Comparison of ENCODE assay signal across 9 cellular contexts in genomic region chr14:61661471-61661988, GRCh38. TPM values are rescaled to one million over a fixed set of nuclear protein-coding genes. Genes with fewer than 3 reads are reported as not detected.
DNase-seq lines count a peak whose midpoint lies in the region; ATAC-seq and TF ChIP-seq lines count a peak whose summit lies in the region.
"Had no signal": no experiment of that assay in that cellular context is flagged by ENCODE, and none has a peak within 500 bp of the region (broad histone marks: within the 10 kb centered on the region; RNA-seq: fewer than 3 reads in every experiment).

No MANE protein-coding gene starts in this region.

- dilution Hi-C loops in mammary epithelial cell (cut with HindIII; ENCODE audit: low sequenced_read_pairs), result no loop called here

- no peaks in the 10 kb centered on the region for H3K9me3 ChIP-seq in mammary epithelial cell (replicated peaks; ENCODE audit: insufficient read depth, low read length)
- H3K9me3 ChIP-seq: right lobe of liver had no signal

- no TSS peak for BruUV-seq in mammary epithelial cell (replicated peaks; lab: Mats Ljungman, UMichigan)

- H3K4me1 Mint-ChIP-seq in stimulated activated naive CD8-positive, alpha-beta T cell treated with anti-CD3 and anti-CD28 coated beads, Interleukin-15, amount 100 ng/mL, for 72 hours, result peaks cover 65% of the 10 kb centered on the region

- no peaks in the 10 kb centered on the region for H3K27me3 ChIP-seq in mammary epithelial cell (ENCODE audit: insufficient read depth, low read length)
- H3K27me3 ChIP-seq: right lobe of liver had no signal

- no peak overlapping the region for H2AFZ ChIP-seq in mammary epithelial cell (ENCODE audit: low read depth, low read length)

- H3K27ac ChIP-seq in mammary epithelial cell (ENCODE audit: insufficient read depth, low read depth, low read length), result no peak overlapping the region

- DNase-seq in NCI-H526 (lab: John Stamatoyannopoulos, UW), result peak; percentile 31 to 49
- no peak for DNase-seq in NCI-H526 treated with DMSO at 0.1 percent for 48 hours (lab: John Stamatoyannopoulos, UW)
- DNase-seq in mammary epithelial cell, result peak; percentile 53
- DNase-seq in stimulated activated naive CD8-positive, alpha-beta T cell treated with anti-CD3 and anti-CD28 coated beads, Interleukin-15, amount 100 ng/mL, for 72 hours, result peak; percentile 21 to 23
- no peak for DNase-seq in NCI-H2227 treated with DMSO at 0.1 percent for 48 hours (lab: John Stamatoyannopoulos, UW)
- no peak for DNase-seq in dermis blood vessel endothelial cell
- no peak for DNase-seq in erythroblast (lab: John Stamatoyannopoulos, UW)
- DNase-seq: right lobe of liver had no signal

- 74% methylated on average over 2 of the region's 2 CpGs for WGBS in mammary epithelial cell (ENCODE audit: low coverage, missing lambda C conversion rate)

- intact Hi-C loops in mammary epithelial cell (cut with micrococcal nuclease), result no loop called here

- peak; percentile 51 for ATAC-seq in HG03439 (IDR thresholded peaks at IDR 0.05; ENCODE audit: unreplicated experiment)
- peak; percentile 61 for ATAC-seq in stimulated activated naive CD8-positive, alpha-beta T cell treated with anti-CD3 and anti-CD28 coated beads, Interleukin-15, amount 100 ng/mL, for 72 hours

- TF ChIP-seq CTCF in mammary epithelial cell (conservative IDR thresholded peaks at IDR 0.05 in 1 of 2, IDR thresholded peaks at IDR 0.05 in 1 of 2; ENCODE audit: extremely low read depth in 1 of 2, insufficient read depth in 1 of 2, low read depth in 1 of 2, low read length in 2 of 2), result no peak

- no peaks in the 10 kb centered on the region for H3K79me2 ChIP-seq in mammary epithelial cell (ENCODE audit: insufficient read depth, low read length)

- H3K4me3 Mint-ChIP-seq in stimulated activated naive CD8-positive, alpha-beta T cell treated with anti-CD3 and anti-CD28 coated beads, Interleukin-15, amount 100 ng/mL, for 72 hours, result peak overlapping the region; percentile 75 to 80

- H3K4me2 ChIP-seq in mammary epithelial cell (ENCODE audit: insufficient read depth, low read depth, low read length), result peak overlapping the region; percentile 22

- TF ChIP-seq POLR2A in erythroblast (IDR thresholded peaks at IDR 0.05; ENCODE audit: low read length), result no peak

- CTCF ChIA-PET in mammary epithelial cell (lab: Charles Lee; ENCODE audit: low non-redundant PET), result no interaction called here

- peaks cover 28% of the 10 kb centered on the region for H3K4me1 ChIP-seq in mammary epithelial cell (ENCODE audit: insufficient read depth, low read length)
- H3K4me1 ChIP-seq: right lobe of liver had no signal

- H3K9me3 Mint-ChIP-seq in stimulated activated naive CD8-positive, alpha-beta T cell treated with anti-CD3 and anti-CD28 coated beads, Interleukin-15, amount 100 ng/mL, for 72 hours, result peaks cover 8 to 14% of the 10 kb centered on the region in 2 donors

- H3K9ac ChIP-seq in mammary epithelial cell (ENCODE audit: insufficient read depth, low read length), result no peak overlapping the region

- no peaks in the 10 kb centered on the region for H4K20me1 ChIP-seq in mammary epithelial cell (ENCODE audit: insufficient read depth, low read length)

- no peak overlapping the region for H3K4me3 ChIP-seq in mammary epithelial cell (replicated peaks in 1 of 3; ENCODE audit: insufficient read depth in 1 of 3, low read depth in 2 of 3, low read length in 3 of 3)
- H3K4me3 ChIP-seq: right lobe of liver had no signal

- no peaks in the 10 kb centered on the region for H3K27me3 Mint-ChIP-seq in stimulated activated naive CD8-positive, alpha-beta T cell treated with anti-CD3 and anti-CD28 coated beads, Interleukin-15, amount 100 ng/mL, for 72 hours

- in situ Hi-C loops in mammary epithelial cell (cut with MboI; ENCODE audit: low sequenced_read_pairs in 2 of 2), result no loop called here

- H3K27ac Mint-ChIP-seq in stimulated activated naive CD8-positive, alpha-beta T cell treated with anti-CD3 and anti-CD28 coated beads, Interleukin-15, amount 100 ng/mL, for 72 hours, result peak overlapping the region; percentile 97 to 98

- no peaks in the 10 kb centered on the region for H3K36me3 ChIP-seq in mammary epithelial cell (ENCODE audit: insufficient read depth, low read length)
- H3K36me3 ChIP-seq: right lobe of liver had no signal

RNA-seq across cellular contexts. Expression of gene HIF1A, which starts 33.8 kb away (rescaled TPM):
- total RNA-seq in mammary epithelial cell (100 to 1,000 TPM; 227 to 682 TPM), dermis blood vessel endothelial cell (236 and 320 TPM in 2 replicates)
- 76.6 TPM for polyA plus RNA-seq in mammary epithelial cell
- polyA minus RNA-seq in mammary epithelial cell, result 178 TPM

Comparison
In these comparisons a context has a peak if more than half of its experiments do, and no peak if none do; other contexts are left out.
1. DNase-seq: peak in NCI-H526 (2 of 2), mammary epithelial cell (single experiment) and stimulated activated naive CD8-positive, alpha-beta T cell treated with anti-CD3 and anti-CD28 coated beads, Interleukin-15, amount 100 ng/mL, for 72 hours (2 of 2); none in NCI-H526 treated with DMSO at 0.1 percent for 48 hours (single experiment), NCI-H2227 treated with DMSO at 0.1 percent for 48 hours (single experiment), dermis blood vessel endothelial cell (single experiment) and erythroblast (0 of 2).